Comparison of ENCODE assay signal across 8 cellular contexts in genomic region chr9:119368681-119369581, GRCh38. TPM values are rescaled to one million over a fixed set of nuclear protein-coding genes. Genes with fewer than 3 reads are reported as not detected.
A peak's percentile ranks its signal among the peaks of the same experiment; 100 is the strongest.
DNase-seq lines count a peak whose midpoint lies in the region; ATAC-seq and TF ChIP-seq lines count a peak whose summit lies in the region.

TSS of gene BRINP1 (minus strand) at chr9:119369435. CDS start at chr9:119313355, 56,080 bp downstream.

- in situ Hi-C loops in G401 (cut with HindIII; ENCODE audit: low sequenced_read_pairs): no loop called here

- H3K4me3 Mint-ChIP-seq in CD14-positive monocyte: peak within 1 kb of the TSS in 1 of 2 donors; percentile 86

- H3K27me3 Mint-ChIP-seq in CD14-positive monocyte (ENCODE audit: low read depth in 3 of 3): peaks cover 38 to 45% (median 45%) of the 10 kb centered on the region in 3 donors

- peaks cover 0 to 5% of the 10 kb centered on the region in 2 donors for H3K36me3 Mint-ChIP-seq in CD14-positive monocyte

- ATAC-seq in HG02938 (IDR thresholded peaks at IDR 0.05; ENCODE audit: unreplicated experiment) (no peak), GM21619 (IDR thresholded peaks at IDR 0.05; ENCODE audit: unreplicated experiment) (no peak)

- DNase-seq in G401 (ENCODE audit: low spot score): peak; percentile 94
- DNase-seq in foreskin fibroblast: peak in 1 of 2 donors; percentile 18
- peak; percentile 86 for DNase-seq in occipital lobe (lab: John Stamatoyannopoulos, UW)
- DNase-seq in CD14-positive monocyte (ENCODE audit: low spot score): no peak
- no peak for DNase-seq in NCI-H1048 (lab: John Stamatoyannopoulos, UW)

- peaks cover 2% of the 10 kb centered on the region for H3K4me1 Mint-ChIP-seq in CD14-positive monocyte

- peak within 1 kb of the TSS in 1 of 7 donors; percentile 11 for H3K27ac Mint-ChIP-seq in CD14-positive monocyte

- intact Hi-C loops in CD14-positive monocyte (cut with micrococcal nuclease): no loop called here

- peak within 1 kb of the TSS; percentile 26 to 29 for H3K4me3 ChIP-seq in foreskin fibroblast (ENCODE audit: low read depth in 1 of 2, low read length in 2 of 2)

- TF ChIP-seq CTCF in foreskin fibroblast (IDR thresholded peaks at IDR 0.05; ENCODE audit: low read depth, low read length) (no peak), CD14-positive monocyte (IDR thresholded peaks at IDR 0.05) (no peak)

- H3K9me3 Mint-ChIP-seq in CD14-positive monocyte: peaks cover 3 to 20% (median 14%) of the 10 kb centered on the region in 7 donors

TF ChIP-seq in PFSK-1, 5 proteins besides CTCF, POLR2A, EP300 and RAD21:
- no peak for TF ChIP-seq REST (IDR thresholded peaks at IDR 0.05; ENCODE audit: insufficient read depth in 1 of 2, low read depth in 2 of 2, low read length in 2 of 2)
- TF ChIP-seq SIN3A (IDR thresholded peaks at IDR 0.05; ENCODE audit: borderline replicate concordance, insufficient read depth, low read length): no peak
- peak; percentile 41; the same call in 1 of the 2 replicates for TF ChIP-seq POLR2AphosphoS5 (IDR thresholded peaks at IDR 0.05; ENCODE audit: low read depth, low read length)
- no peak for TF ChIP-seq TAF1 (IDR thresholded peaks at IDR 0.05; ENCODE audit: borderline replicate concordance, insufficient read depth, low read length)
- TF ChIP-seq FOXP2 (optimal IDR thresholded peaks at IDR 0.05; ENCODE audit: borderline replicate concordance, extremely low read depth, extremely low read length, insufficient read depth): peak; percentile 58

RNA-seq across cellular contexts. Expression of gene BRINP1, which starts in this region (rescaled TPM):
- not detected in 2 replicates for total RNA-seq in G401 (2014; rRNA removed; shearing (Covaris generic))
- polyA plus RNA-seq in PFSK-1 (2012; ENCODE audit: insufficient read length, low read depth): 3.3 TPM
- total RNA-seq in occipital lobe: 51.3 TPM
- not detected for polyA plus RNA-seq in CD14-positive monocyte

Comparison
In these comparisons a context has a peak if more than half of its experiments do, and no peak if none do; other contexts are left out.
1. RNA of gene BRINP1 (total RNA-seq): 51.3 TPM in occipital lobe (single experiment); not detected in G401; every median in the first group is over 10 times any median in the second.
2. Peak in DNase-seq in G401; RNA of the gene not detected or under 1 TPM.